In the genomic region with DNA sequence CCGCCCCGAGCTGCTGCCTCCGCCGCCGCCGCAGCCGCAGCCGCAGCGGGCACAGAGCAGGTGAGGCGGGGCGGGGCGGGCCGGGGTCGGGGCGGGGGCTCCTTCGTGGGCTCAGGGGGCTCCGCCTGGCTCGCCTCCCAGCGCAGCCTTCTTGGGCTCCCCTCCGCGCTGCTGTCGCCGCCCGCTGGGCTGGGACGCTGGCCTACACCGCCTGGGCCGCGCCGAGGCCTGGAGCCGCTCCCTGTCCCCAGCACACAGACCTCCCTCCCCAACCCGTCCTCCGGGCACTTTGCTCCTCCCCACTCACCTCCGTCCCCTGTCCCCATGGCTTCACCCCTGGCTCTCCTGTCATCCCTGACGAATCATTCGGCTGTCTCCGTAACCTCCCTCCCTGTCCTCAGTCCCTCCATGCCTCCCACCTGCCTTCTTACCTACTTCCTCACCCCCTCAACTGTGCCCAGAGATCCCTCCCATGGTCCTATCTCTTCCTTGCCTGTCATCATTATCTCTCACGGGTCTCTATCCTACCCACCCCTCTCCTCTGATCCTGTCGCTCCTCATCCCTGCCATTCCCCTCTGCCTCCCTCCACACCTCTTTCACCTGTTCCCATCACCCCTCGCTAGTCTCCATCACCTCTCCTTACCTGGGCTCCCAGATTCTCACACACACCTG, we compare ENCODE assay signal across 1 cellular context.
A peak's percentile ranks its signal among the peaks of the same experiment; 100 is the strongest.
TF ChIP-seq lines count a peak whose summit lies in the region.

No MANE protein-coding gene starts in this region.

TF ChIP-seq in H1, 55 proteins besides CTCF, POLR2A, EP300 and RAD21:
- TF ChIP-seq EGR1 (IDR thresholded peaks at IDR 0.05; ENCODE audit: borderline replicate concordance, low read depth, low read length): no peak
- no peak for TF ChIP-seq MAFK (IDR thresholded peaks at IDR 0.05; ENCODE audit: low read depth, low read length)
- TF ChIP-seq ZNF274 (IDR thresholded peaks at IDR 0.05; ENCODE audit: borderline replicate concordance, extremely low read depth, low read length): no peak
- peak; percentile 45 for TF ChIP-seq EZH2 (IDR thresholded peaks at IDR 0.05; ENCODE audit: low read depth, low read length, severe bottlenecking)
- peak; percentile 62 for TF ChIP-seq SUZ12 (IDR thresholded peaks at IDR 0.05; ENCODE audit: low read length)
